Comparison of ENCODE assay signal across 1 cellular context in the genomic region with DNA sequence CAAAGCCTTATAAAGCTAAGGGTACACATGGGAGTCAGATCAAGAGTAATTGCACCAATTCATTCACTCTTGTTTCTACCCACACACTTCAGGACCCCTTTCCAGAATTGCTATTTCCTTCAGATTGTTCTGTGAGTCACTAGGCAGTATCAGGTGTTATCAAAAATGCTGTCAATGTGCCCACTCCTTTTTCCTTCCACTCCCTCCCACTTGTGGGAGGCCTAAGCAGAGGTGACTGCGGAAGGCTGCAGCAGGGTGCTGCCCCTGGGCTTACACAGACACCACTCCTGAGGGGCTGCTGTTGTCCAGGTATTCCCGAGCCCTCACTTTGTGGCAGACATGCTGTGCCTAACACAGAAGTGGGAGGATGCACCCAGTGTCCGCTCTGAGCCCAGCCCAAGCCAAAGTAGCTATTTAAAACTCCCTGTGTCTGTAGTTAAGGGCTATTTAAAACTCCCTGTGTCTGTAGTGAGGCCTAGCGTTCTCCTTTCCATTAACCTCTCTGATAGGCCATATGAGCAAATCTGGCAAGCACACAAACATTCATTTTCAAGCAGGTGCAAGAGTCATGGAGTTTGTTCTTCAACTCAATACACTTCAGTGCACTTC.
TF ChIP-seq lines count a peak whose summit lies in the region.

No MANE protein-coding gene starts in this region.

TF ChIP-seq in HepG2, 621 proteins besides CTCF, POLR2A, EP300 and RAD21 (continued from another document):
- TF ChIP-seq, protein P1, sequence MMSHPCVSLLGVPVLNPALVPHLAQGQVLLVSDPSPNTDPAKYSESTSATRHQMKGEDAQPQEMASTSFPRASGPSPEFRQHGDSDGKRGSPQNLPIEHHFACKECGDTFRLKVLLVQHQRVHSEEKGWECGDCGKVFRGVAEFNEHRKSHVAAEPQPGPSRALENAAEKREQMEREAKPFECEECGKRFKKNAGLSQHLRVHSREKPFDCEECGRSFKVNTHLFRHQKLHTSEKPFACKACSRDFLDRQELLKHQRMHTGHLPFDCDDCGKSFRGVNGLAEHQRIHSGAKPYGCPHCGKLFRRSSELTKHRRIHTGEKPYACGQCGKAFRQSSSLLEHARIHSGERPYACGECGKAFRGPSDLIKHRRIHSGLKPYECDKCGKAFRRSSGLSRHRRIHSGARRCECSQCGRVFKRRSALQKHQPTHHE (CRISPR knock-in tag; IDR thresholded peaks at IDR 0.05; ENCODE audit: borderline replicate concordance) = no peak
- TF ChIP-seq, protein P2, sequence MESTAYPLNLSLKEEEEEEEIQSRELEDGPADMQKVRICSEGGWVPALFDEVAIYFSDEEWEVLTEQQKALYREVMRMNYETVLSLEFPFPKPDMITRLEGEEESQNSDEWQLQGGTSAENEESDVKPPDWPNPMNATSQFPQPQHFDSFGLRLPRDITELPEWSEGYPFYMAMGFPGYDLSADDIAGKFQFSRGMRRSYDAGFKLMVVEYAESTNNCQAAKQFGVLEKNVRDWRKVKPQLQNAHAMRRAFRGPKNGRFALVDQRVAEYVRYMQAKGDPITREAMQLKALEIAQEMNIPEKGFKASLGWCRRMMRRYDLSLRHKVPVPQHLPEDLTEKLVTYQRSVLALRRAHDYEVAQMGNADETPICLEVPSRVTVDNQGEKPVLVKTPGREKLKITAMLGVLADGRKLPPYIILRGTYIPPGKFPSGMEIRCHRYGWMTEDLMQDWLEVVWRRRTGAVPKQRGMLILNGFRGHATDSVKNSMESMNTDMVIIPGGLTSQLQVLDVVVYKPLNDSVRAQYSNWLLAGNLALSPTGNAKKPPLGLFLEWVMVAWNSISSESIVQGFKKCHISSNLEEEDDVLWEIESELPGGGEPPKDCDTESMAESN (CRISPR knock-in tag; conservative IDR thresholded peaks at IDR 0.05) = 0 out of 2 replicates have a peak, but pooled peaks have one; percentile 20
